In genomic region chr1:82366694-82367093, GRCh38 we compare ENCODE assay signal across 29 cellular contexts.
"Had no signal": no experiment of that assay in that cellular context is flagged by ENCODE, and none has a peak within 500 bp of the region (broad histone marks: within the 10 kb centered on the region; RNA-seq: fewer than 3 reads in every experiment).

No MANE protein-coding gene starts in this region.

- ATAC-seq: esophagus mucosa, heart left ventricle, right lobe of liver had no signal

- H3K4me1 ChIP-seq: ascending aorta, heart left ventricle, left ventricle myocardium inferior, right lobe of liver, tibial nerve had no signal

- H3K36me3 Mint-ChIP-seq: activated CD4-positive, alpha-beta memory T cell treated with anti-CD3 and anti-CD28 coated beads for 36 hours; activated naive CD4-positive, alpha-beta T cell treated with anti-CD3 and anti-CD28 coated beads, Interleukin-2, amount 10 ng/mL, durations not matched to agents 7 days and 5 days; activated naive CD8-positive, alpha-beta T cell treated with anti-CD3 and anti-CD28 coated beads, Interleukin-2, amount 10 ng/mL, durations not matched to agents 7 days and 5 days; mesothelial cell of epicardium; naive B cell had no signal

- H3K4me3 ChIP-seq: ascending aorta, heart left ventricle, left ventricle myocardium inferior, lung, ovary, right lobe of liver, tibial nerve had no signal

- H3K4me3 Mint-ChIP-seq: activated CD4-positive, alpha-beta memory T cell treated with anti-CD3 and anti-CD28 coated beads for 36 hours; activated naive CD4-positive, alpha-beta T cell treated with anti-CD3 and anti-CD28 coated beads, Interleukin-2, amount 10 ng/mL, durations not matched to agents 7 days and 5 days; activated naive CD8-positive, alpha-beta T cell treated with anti-CD3 and anti-CD28 coated beads, Interleukin-2, amount 10 ng/mL, durations not matched to agents 7 days and 5 days; activated T-cell treated with anti-CD3 and anti-CD28 coated beads, Interleukin-2, amount 50 U/mL, for 24 hours; central memory CD8-positive, alpha-beta T cell; dendritic cell treated with granulocyte-macrophage colony-stimulating factor and Interleukin-4, amounts not matched to agents 40 ng/mL and 50 ng/mL, for 4 days; mesothelial cell of epicardium; naive B cell; nephron progenitor cell had no signal

- H3K4me1 Mint-ChIP-seq: activated naive CD4-positive, alpha-beta T cell treated with anti-CD3 and anti-CD28 coated beads, Interleukin-2, amount 10 ng/mL, durations not matched to agents 7 days and 5 days; central memory CD8-positive, alpha-beta T cell; naive B cell; nephron progenitor cell had no signal

- H3K9me3 Mint-ChIP-seq: activated CD4-positive, alpha-beta memory T cell treated with anti-CD3 and anti-CD28 coated beads for 36 hours; activated naive CD4-positive, alpha-beta T cell treated with anti-CD3 and anti-CD28 coated beads, Interleukin-2, amount 10 ng/mL, durations not matched to agents 7 days and 5 days; activated naive CD8-positive, alpha-beta T cell treated with anti-CD3 and anti-CD28 coated beads, Interleukin-2, amount 10 ng/mL, durations not matched to agents 7 days and 5 days; mesothelial cell of epicardium; naive B cell; nephron progenitor cell had no signal

- H3K36me3 ChIP-seq: ascending aorta, heart left ventricle, left ventricle myocardium inferior, neutrophil, ovary, right lobe of liver, tibial nerve had no signal

- H3K27ac ChIP-seq: ascending aorta, heart left ventricle, left ventricle myocardium inferior, neutrophil, ovary, right lobe of liver, tibial nerve, VCaP had no signal

- H3K27me3 Mint-ChIP-seq: activated CD4-positive, alpha-beta memory T cell treated with anti-CD3 and anti-CD28 coated beads for 36 hours; activated naive CD4-positive, alpha-beta T cell treated with anti-CD3 and anti-CD28 coated beads, Interleukin-2, amount 10 ng/mL, durations not matched to agents 7 days and 5 days; activated naive CD8-positive, alpha-beta T cell treated with anti-CD3 and anti-CD28 coated beads, Interleukin-2, amount 10 ng/mL, durations not matched to agents 7 days and 5 days; activated T-cell treated with anti-CD3 and anti-CD28 coated beads, Interleukin-2, amount 50 U/mL, for 24 hours; central memory CD8-positive, alpha-beta T cell; dendritic cell treated with granulocyte-macrophage colony-stimulating factor and Interleukin-4, amounts not matched to agents 40 ng/mL and 50 ng/mL, for 4 days; naive B cell; progenitor cell of endocrine pancreas had no signal

- DNase-seq: activated CD4-positive, alpha-beta memory T cell treated with anti-CD3 and anti-CD28 coated beads for 36 hours; activated CD4-positive, alpha-beta T cell treated with anti-CD3 and anti-CD28 coated beads for 4 hours; activated CD8-positive, alpha-beta memory T cell treated with anti-CD3 and anti-CD28 coated beads, Interleukin-2, amount 50 U/mL, for 48 hours; activated gamma-delta T cell; activated naive CD4-positive, alpha-beta T cell treated with anti-CD3 and anti-CD28 coated beads, Interleukin-2, amount 10 ng/mL, durations not matched to agents 7 days and 5 days; activated naive CD8-positive, alpha-beta T cell treated with anti-CD3 and anti-CD28 coated beads, Interleukin-2, amount 10 ng/mL, durations not matched to agents 7 days and 5 days; activated T-cell treated with anti-CD3 and anti-CD28 coated beads, Interleukin-2, amount 50 U/mL, for 24 hours; effector memory CD4-positive, alpha-beta T cell; foreskin fibroblast; heart left ventricle; kidney glomerular epithelial cell; left ventricle myocardium inferior; naive B cell; nephron progenitor cell; ovary; right lobe of liver; stimulated activated CD4-positive, alpha-beta T cell treated with anti-CD3 and anti-CD28 coated beads, Interleukin-2, amount 100 ng/mL, for 48 hours; stimulated activated naive CD4-positive, alpha-beta T cell treated with Interleukin-2 at 50 U/mL for 16 hours had no signal

- H3K27me3 ChIP-seq: ascending aorta, heart left ventricle, neutrophil, ovary, right lobe of liver, tibial nerve had no signal

- FAIRE-seq: TTC549 had no signal

- H3K9me3 ChIP-seq: ascending aorta, heart left ventricle, left ventricle myocardium inferior, neutrophil, ovary, right lobe of liver, tibial nerve had no signal

- H3K27ac Mint-ChIP-seq: activated CD4-positive, alpha-beta memory T cell treated with anti-CD3 and anti-CD28 coated beads for 36 hours; activated naive CD4-positive, alpha-beta T cell treated with anti-CD3 and anti-CD28 coated beads, Interleukin-2, amount 10 ng/mL, durations not matched to agents 7 days and 5 days; activated naive CD8-positive, alpha-beta T cell treated with anti-CD3 and anti-CD28 coated beads, Interleukin-2, amount 10 ng/mL, durations not matched to agents 7 days and 5 days; activated T-cell treated with anti-CD3 and anti-CD28 coated beads, Interleukin-2, amount 50 U/mL, for 24 hours; dendritic cell treated with granulocyte-macrophage colony-stimulating factor and Interleukin-4, amounts not matched to agents 40 ng/mL and 50 ng/mL, for 4 days; mesothelial cell of epicardium; naive B cell; nephron progenitor cell; progenitor cell of endocrine pancreas had no signal
